In the genomic region with DNA sequence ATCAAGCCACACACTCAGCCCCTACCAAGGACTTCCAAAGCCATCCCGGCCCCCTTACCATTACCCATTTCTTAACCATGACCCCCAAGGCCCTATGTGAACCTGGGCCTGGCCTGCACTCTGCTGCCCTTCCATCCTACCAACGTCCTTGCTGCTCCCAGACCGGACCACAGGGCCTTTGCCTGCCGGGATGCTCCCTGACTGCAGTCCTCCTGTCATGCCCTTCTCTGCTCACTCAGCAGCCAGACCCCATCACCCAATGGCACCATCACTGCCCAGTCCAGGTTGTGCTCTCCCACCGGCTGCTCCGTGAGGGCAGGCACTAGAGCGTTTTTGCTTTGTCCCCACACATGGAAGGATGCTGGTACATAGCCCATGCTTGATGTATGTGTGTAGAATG, we compare ENCODE assay signal across 16 cellular contexts.
DNase-seq lines count a peak whose midpoint lies in the region; ATAC-seq and TF ChIP-seq lines count a peak whose summit lies in the region.
"Had no signal": no experiment of that assay in that cellular context is flagged by ENCODE, and none has a peak within 500 bp of the region (broad histone marks: within the 10 kb centered on the region; RNA-seq: fewer than 3 reads in every experiment).

No MANE protein-coding gene starts in this region.

- no peak overlapping the region for H3K56ac ChIP-seq in H9 (ENCODE audit: insufficient read length, low read depth, low read length)

- H3K4ac ChIP-seq in H9 (ENCODE audit: low read depth, low read length) = no peak overlapping the region

- TF ChIP-seq CTCF in brain (conservative IDR thresholded peaks at IDR 0.05) = no peak
- TF ChIP-seq CTCF in osteoblast (IDR thresholded peaks at IDR 0.05; ENCODE audit: extremely low read depth, low read depth, low read length) = no peak
- no peak for TF ChIP-seq CTCF in H9 (conservative IDR thresholded peaks at IDR 0.05)

- no peaks in the 10 kb centered on the region for H3K4me1 ChIP-seq in osteoblast (ENCODE audit: insufficient read depth, low read length)
- no peaks in the 10 kb centered on the region for H3K4me1 ChIP-seq in H9 (ENCODE audit: insufficient read depth, low read length)

- H4K8ac ChIP-seq in H9 (replicated peaks; ENCODE audit: insufficient read length, low read depth, low read length) = no peak overlapping the region

- no peak overlapping the region for H3K27ac ChIP-seq in osteoblast (ENCODE audit: low read depth, low read length)
- H3K27ac ChIP-seq in H9 (ENCODE audit: insufficient read length, low read depth, low read length) = no peak overlapping the region
- H3K27ac ChIP-seq: GM23248 had no signal

- no peak for ATAC-seq in GM21723 (IDR thresholded peaks at IDR 0.05; ENCODE audit: unreplicated experiment)

- H3K14ac ChIP-seq in H9 (ENCODE audit: insufficient read depth, low read length) = no peak overlapping the region; the same call in 1 of the 2 replicates

- no peak overlapping the region for H2BK120ac ChIP-seq in H9 (ENCODE audit: low read depth, low read length, poor library complexity, severe bottlenecking)

- no peak overlapping the region for H4K91ac ChIP-seq in H9 (ENCODE audit: insufficient read length, low read depth, low read length)

- H3K36me3 Mint-ChIP-seq in brain = no peaks in the 10 kb centered on the region
- no peaks in the 10 kb centered on the region for H3K36me3 Mint-ChIP-seq in H9 (ENCODE audit: insufficient read depth in 1 of 3, low read depth in 3 of 3)
- H3K36me3 Mint-ChIP-seq: CD4-positive, alpha-beta memory T cell had no signal

- H2AK5ac ChIP-seq in H9 (ENCODE audit: insufficient read length, low read length) = no peak overlapping the region

- H3K9me3 ChIP-seq in osteoblast (ENCODE audit: low read depth, low read length) (no peaks in the 10 kb centered on the region), H9 (ENCODE audit: control insufficient read depth, low read depth, low read length) (no peaks in the 10 kb centered on the region)
- H3K9me3 ChIP-seq: HAP-1 had no signal

- WGBS in H9 (ENCODE audit: extremely low coverage, insufficient read length, low lambda C conversion rate) = no CpG with 5 or more reads among the region's 7 CpGs

- H3K27ac Mint-ChIP-seq in brain (peak overlapping the region in 3 of 5 experiments; percentile 78 to 89 (median 78)), H9 (no peak overlapping the region)
- H3K27ac Mint-ChIP-seq: CD4-positive, alpha-beta memory T cell; HFFc6 had no signal

- H3K4me3 ChIP-seq in osteoblast (ENCODE audit: insufficient read depth, low read length) = no peak overlapping the region
- H3K4me3 ChIP-seq: GM23248, HAP-1 had no signal

- H3K27me3 ChIP-seq in osteoblast (ENCODE audit: insufficient read depth, low read length) = no peaks in the 10 kb centered on the region
- no peaks in the 10 kb centered on the region for H3K27me3 ChIP-seq in H9 (ENCODE audit: insufficient read depth, low read length)

- H3K27me3 Mint-ChIP-seq in brain (no peaks in the 10 kb centered on the region), H9 (ENCODE audit: low read depth) (peaks cover under 1% of the 10 kb centered on the region)

- no peaks in the 10 kb centered on the region for H3K23me2 ChIP-seq in H9 (ENCODE audit: insufficient read length, low read depth, low read length, poor library complexity, severe bottlenecking)

- H3K79me1 ChIP-seq in H9 (ENCODE audit: insufficient read depth, low read depth, low read length, poor library complexity, severe bottlenecking) = no peaks in the 10 kb centered on the region

- no peak overlapping the region for H3K23ac ChIP-seq in H9 (ENCODE audit: insufficient read length, low read depth, low read length)

- no peak overlapping the region for H2BK15ac ChIP-seq in H9 (ENCODE audit: low read depth, low read length)

- no peak overlapping the region for H3K4me2 ChIP-seq in osteoblast (ENCODE audit: insufficient read depth, low read length)
- H3K4me2 ChIP-seq in H9 (ENCODE audit: insufficient read depth, insufficient read length, low read length) = no peak overlapping the region

- no peak overlapping the region for H3T11ph ChIP-seq in H9 (ENCODE audit: low read length)

- H4K20me1 ChIP-seq in osteoblast (ENCODE audit: insufficient read depth, low read length) (no peaks in the 10 kb centered on the region), H9 (ENCODE audit: control insufficient read depth, insufficient read depth, insufficient read length) (no peaks in the 10 kb centered on the region)

- no peak overlapping the region for H2BK12ac ChIP-seq in H9 (ENCODE audit: insufficient read length, low read depth, low read length)

- H2AFZ ChIP-seq in osteoblast (ENCODE audit: low read length) (no peak overlapping the region), H9 (ENCODE audit: low read length) (no peak overlapping the region)
- H2AFZ ChIP-seq: GM23248 had no signal

- H2BK5ac ChIP-seq in H9 (ENCODE audit: insufficient read length, low read length) = no peak overlapping the region

- no peak overlapping the region for H2BK20ac ChIP-seq in H9 (ENCODE audit: low read depth, low read length, poor library complexity, severe bottlenecking)

- H3K36me3 ChIP-seq in osteoblast (ENCODE audit: insufficient read depth, low read length) = no peaks in the 10 kb centered on the region
- H3K36me3 ChIP-seq: HAP-1 had no signal

- no peak overlapping the region for H4K5ac ChIP-seq in H9 (ENCODE audit: insufficient read length, low read depth, low read length)

- H3K4me3 Mint-ChIP-seq in brain (peak overlapping the region in 1 of 5 experiments; percentile 25), H9 (no peak overlapping the region)
- H3K4me3 Mint-ChIP-seq: CD4-positive, alpha-beta memory T cell; HFFc6 had no signal

- H3K9ac ChIP-seq in H9 (ENCODE audit: extremely low read depth, insufficient read length, low read length) = no peak overlapping the region
- H3K9ac ChIP-seq: GM23248 had no signal

- DNase-seq in mesenteric fat pad (ENCODE audit: low spot score) (peak; percentile 74), osteoblast (ENCODE audit: insufficient read length, low spot score, missing footprints) (peak; percentile 11), H9 (no peak)
- no peak for DNase-seq in stimulated activated CD4-positive, alpha-beta T cell treated with anti-CD3 and anti-CD28 coated beads, Interleukin-15, amount 100 ng/mL, for 24 hours
- DNase-seq: C1 segment of cervical spinal cord; Calu3; CD4-positive, alpha-beta memory T cell; COR-L47; DMS53; DMS79 treated with DMSO at 0.1 percent for 48 hours; GF-D8; GM23248; HFFc6 had no signal

- H3K4me1 Mint-ChIP-seq in brain = peaks cover 43% of the 10 kb centered on the region
- peaks cover 8 to 15% of the 10 kb centered on the region in 2 experiments; a peak in 3 of 4 replicates for H3K4me1 Mint-ChIP-seq in H9

- no peak overlapping the region for H3K18ac ChIP-seq in H9 (ENCODE audit: insufficient read length, low read depth, low read length)

- H3K79me2 ChIP-seq in osteoblast (ENCODE audit: insufficient read depth, low read length) (no peaks in the 10 kb centered on the region), H9 (ENCODE audit: insufficient read depth, low read length) (no peaks in the 10 kb centered on the region)

- H3K9me3 Mint-ChIP-seq in brain = peaks cover 0 to 2% (median 0%) of the 10 kb centered on the region in 5 experiments
- H3K9me3 Mint-ChIP-seq in H9 = no peaks in the 10 kb centered on the region

Comparison
In these comparisons a context has a peak if more than half of its experiments do, and no peak if none do; other contexts are left out.
1. H3K27ac Mint-ChIP-seq: peak in brain (3 of 5); none in H9 (0 of 3).
2. DNase-seq: peak in mesenteric fat pad (single experiment) and osteoblast (single experiment); none in H9 (single experiment) and stimulated activated CD4-positive, alpha-beta T cell treated with anti-CD3 and anti-CD28 coated beads, Interleukin-15, amount 100 ng/mL, for 24 hours (single experiment).